ENCODE assay signal across 8 cellular contexts in genomic region chr14:92686763-92687427, GRCh38.
A peak's percentile ranks its signal among the peaks of the same experiment; 100 is the strongest.
DNase-seq lines count a peak whose midpoint lies in the region; ATAC-seq, FAIRE-seq and TF ChIP-seq lines count a peak whose summit lies in the region.

No MANE protein-coding gene starts in this region.

- H2AFZ ChIP-seq in KMS-11 (ENCODE audit: low read depth), result peak overlapping the region; percentile 22; the same call in 1 of the 2 replicates
- no peak overlapping the region for H2AFZ ChIP-seq in SK-N-SH (ENCODE audit: low read depth)
- H2AFZ ChIP-seq in astrocyte (ENCODE audit: low read depth, low read length), result peak overlapping the region; percentile 52

- H3K4me1 Mint-ChIP-seq in astrocyte (ENCODE audit: low read depth, unreplicated experiment), result no peaks in the 10 kb centered on the region

- H3K27me3 Mint-ChIP-seq in astrocyte (ENCODE audit: low read depth, unreplicated experiment), result no peaks in the 10 kb centered on the region

- no peak overlapping the region for H3K4me3 Mint-ChIP-seq in astrocyte (ENCODE audit: unreplicated experiment)

- peaks cover 6% of the 10 kb centered on the region for H3F3A ChIP-seq in SK-N-SH (replicated peaks; ENCODE audit: insufficient read depth)

- H3K4me1 ChIP-seq in KMS-11 (ENCODE audit: low read depth, poor library complexity, severe bottlenecking), result peaks cover 5% of the 10 kb centered on the region
- H3K4me1 ChIP-seq in SK-N-SH (ENCODE audit: control insufficient read depth in 1 of 2, insufficient read depth in 2 of 2, low read depth in 1 of 2, low read length in 1 of 2), result peaks cover 0 to 12% of the 10 kb centered on the region in 2 experiments; a peak in 1 of 4 replicates
- H3K4me1 ChIP-seq in astrocyte (ENCODE audit: insufficient read depth, low read length), result peaks cover 9% of the 10 kb centered on the region

- DNase-seq in SK-N-SH, result peak; percentile 97
- DNase-seq in astrocyte (ENCODE audit: low read depth), result peak; percentile 25
- DNase-seq in hepatic stellate cell (ENCODE audit: low spot score), result peak; percentile 95
- DNase-seq in renal cortical epithelial cell (ENCODE audit: low read depth), result peak; percentile 6

- H3K79me2 ChIP-seq in KMS-11 (ENCODE audit: insufficient read depth, low read depth), result no peaks in the 10 kb centered on the region
- H3K79me2 ChIP-seq in SK-N-SH (ENCODE audit: insufficient read depth), result no peaks in the 10 kb centered on the region
- H3K79me2 ChIP-seq in astrocyte (ENCODE audit: insufficient read depth, low read length), result no peaks in the 10 kb centered on the region

- H3K9me2 ChIP-seq in SK-N-SH, result no peaks in the 10 kb centered on the region

- peak; percentile 69 for TF ChIP-seq RAD21 in SK-N-SH (IDR thresholded peaks at IDR 0.05; ENCODE audit: low read length)

- no peak for TF ChIP-seq EP300 in SK-N-SH (IDR thresholded peaks at IDR 0.05; ENCODE audit: borderline replicate concordance in 1 of 2, low read depth in 1 of 2, low read length in 1 of 2)

- no peak for FAIRE-seq in astrocyte (lab: Jason Lieb, UNC)

- H3K36me3 Mint-ChIP-seq in astrocyte (ENCODE audit: low read depth, unreplicated experiment), result peaks cover 11% of the 10 kb centered on the region

- H3K27me3 ChIP-seq in KMS-11 (ENCODE audit: insufficient read depth, low read depth), result no peaks in the 10 kb centered on the region
- H3K27me3 ChIP-seq in SK-N-SH (ENCODE audit: insufficient read depth), result no peaks in the 10 kb centered on the region
- H3K27me3 ChIP-seq in astrocyte (ENCODE audit: insufficient read depth, low read length), result no peaks in the 10 kb centered on the region

- H3K27ac Mint-ChIP-seq in astrocyte (ENCODE audit: unreplicated experiment), result no peak overlapping the region

- POLR2A ChIA-PET in SK-N-SH (lab: Yijun Ruan, JAX), result interaction anchor here (0.6 kb wide), 1 partner anchor 1237 kb away, joined by 3 read pairs; no protein-coding TSS in a partner anchor

- no peaks in the 10 kb centered on the region for H3K36me3 ChIP-seq in KMS-11 (ENCODE audit: insufficient read depth)
- peaks cover 0 to 10% of the 10 kb centered on the region in 2 experiments for H3K36me3 ChIP-seq in SK-N-SH (replicated peaks in 1 of 2; ENCODE audit: control insufficient read depth in 1 of 2, insufficient read depth in 2 of 2, low read length in 1 of 2)
- no peaks in the 10 kb centered on the region for H3K36me3 ChIP-seq in astrocyte (ENCODE audit: insufficient read depth, low read length)

- TF ChIP-seq CTCF in 22Rv1 (IDR thresholded peaks at IDR 0.05) (peak; percentile 93), KMS-11 (conservative IDR thresholded peaks at IDR 0.05; ENCODE audit: low read depth, low read length) (peak; percentile 76), SK-N-SH (IDR thresholded peaks at IDR 0.05) (peak; percentile 87), astrocyte (IDR thresholded peaks at IDR 0.05; ENCODE audit: insufficient read depth, low read depth, low read length) (peak; percentile 41)

- H3K4me2 ChIP-seq in KMS-11, result no peak overlapping the region
- H3K4me2 ChIP-seq in SK-N-SH, result peak overlapping the region; percentile 30; the same call in 1 of the 2 replicates
- peak overlapping the region; percentile 80 for H3K4me2 ChIP-seq in astrocyte (ENCODE audit: low read length)

- no peak overlapping the region for H3K4me3 ChIP-seq in KMS-11 (IDR thresholded peaks at IDR 0.05; ENCODE audit: insufficient read depth, low read depth, low read length)
- peak overlapping the region in 1 of 2 experiments; percentile 31; a peak in 2 of 4 replicates for H3K4me3 ChIP-seq in SK-N-SH (ENCODE audit: low read depth in 2 of 2, low read length in 1 of 2)
- H3K4me3 ChIP-seq in astrocyte (ENCODE audit: insufficient read depth, low read depth, low read length), result no peak overlapping the region

- peak; percentile 48 for ATAC-seq in GM18861 (IDR thresholded peaks at IDR 0.05; ENCODE audit: unreplicated experiment)
- no peak for ATAC-seq in GM21367 (IDR thresholded peaks at IDR 0.05; ENCODE audit: unreplicated experiment)

- H3K27ac ChIP-seq in 22Rv1 (no peak overlapping the region), KMS-11 (no peak overlapping the region), SK-N-SH (ENCODE audit: low read depth in 2 of 2, low read length in 1 of 2) (no peak overlapping the region), astrocyte (ENCODE audit: low read depth, low read length) (no peak overlapping the region)

- no peaks in the 10 kb centered on the region for H3K9me3 Mint-ChIP-seq in astrocyte (ENCODE audit: unreplicated experiment)

- H4K20me1 ChIP-seq in KMS-11 (ENCODE audit: insufficient read depth), result no peaks in the 10 kb centered on the region
- H4K20me1 ChIP-seq in SK-N-SH (ENCODE audit: insufficient read depth), result no peaks in the 10 kb centered on the region
- H4K20me1 ChIP-seq in astrocyte (ENCODE audit: insufficient read depth, low read length), result peaks cover 5% of the 10 kb centered on the region

- 7% methylated on average over 24 of the region's 46 CpGs for WGBS in SK-N-SH (ENCODE audit: low lambda C conversion rate)

- H3K9me3 ChIP-seq in SK-N-SH, result no peaks in the 10 kb centered on the region
- no peaks in the 10 kb centered on the region for H3K9me3 ChIP-seq in astrocyte (ENCODE audit: insufficient read depth, low read depth, low read length)

- H3K9ac ChIP-seq in KMS-11 (no peak overlapping the region), SK-N-SH (no peak overlapping the region), astrocyte (ENCODE audit: low read length) (peak overlapping the region; percentile 20)

- CTCF ChIA-PET in SK-N-SH (lab: Yijun Ruan, JAX), result interaction anchor here (0.6 to 8.0 kb wide), 58 partner anchors 8 to 1032 kb away, joined by 3 to 186 read pairs (median 4); partner anchors contain the start of genes GOLGA5 and LGMN

TF ChIP-seq in SK-N-SH, 30 proteins besides CTCF, POLR2A, EP300 and RAD21:
- TF ChIP-seq RCOR1 (IDR thresholded peaks at IDR 0.05; ENCODE audit: low read length) (0 out of 2 replicates have a peak, but pooled peaks have one; percentile 16), EZH2phosphoT487 (IDR thresholded peaks at IDR 0.05; ENCODE audit: borderline replicate concordance, low read depth) (no peak), SMC3 (IDR thresholded peaks at IDR 0.05; ENCODE audit: low read depth, low read length) (peak; percentile 83), CHD2 (IDR thresholded peaks at IDR 0.05; ENCODE audit: low read length, partially characterized antibody) (peak; percentile 20), FOXJ3 (CRISPR knock-in tag; IDR thresholded peaks at IDR 0.05) (0 out of 2 replicates have a peak, but pooled peaks have one; percentile 17), NRF1 (IDR thresholded peaks at IDR 0.05; ENCODE audit: low read depth, low read length) (peak; percentile 37; the same call in 1 of the 2 replicates), USF2 (IDR thresholded peaks at IDR 0.05; ENCODE audit: borderline replicate concordance, low read depth, low read length) (no peak), MAX (IDR thresholded peaks at IDR 0.05; ENCODE audit: low read depth) (peak; percentile 20; the same call in 1 of the 2 replicates)

Comparison
In these comparisons a context has a peak if more than half of its experiments do, and no peak if none do; other contexts are left out.
1. CTCF ChIP-seq: peak in every context shown above with its lines; median percentile 93 in 22Rv1; 87 in SK-N-SH; 76 in KMS-11; 41 in astrocyte.
2. DNase-seq: peak in every context shown above with its lines; median percentile 97 in SK-N-SH; 95 in hepatic stellate cell; 25 in astrocyte; 6 in renal cortical epithelial cell.